In the genomic region with DNA sequence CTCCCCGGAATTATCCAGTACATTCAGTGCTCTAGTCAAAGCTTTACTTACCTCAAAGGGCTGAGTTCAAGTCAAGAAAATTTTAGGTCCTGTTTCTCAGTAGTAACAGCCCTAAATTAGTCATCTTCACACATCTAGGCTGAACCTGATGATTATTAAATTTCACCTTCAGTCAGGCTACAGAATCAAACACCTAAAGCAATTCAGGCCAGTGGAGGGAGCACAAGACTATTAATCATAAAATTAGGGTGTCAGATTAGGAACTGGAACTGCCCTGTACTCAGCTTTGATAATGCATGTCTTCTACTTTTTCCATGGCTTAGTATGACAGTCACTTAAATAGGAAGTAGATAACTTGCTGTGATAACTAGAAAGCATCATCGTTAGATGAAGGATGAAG, we compare ENCODE assay signal across 25 cellular contexts.
"Had no signal": no experiment of that assay in that cellular context is flagged by ENCODE, and none has a peak within 500 bp of the region (broad histone marks: within the 10 kb centered on the region; RNA-seq: fewer than 3 reads in every experiment).

No MANE protein-coding gene starts in this region.

- H3K36me3 Mint-ChIP-seq: activated CD8-positive, alpha-beta memory T cell treated with anti-CD3 and anti-CD28 coated beads, Interleukin-2, amount 10 ng/mL, durations not matched to agents 7 days and 5 days; natural killer cell had no signal

- H3K4me3 ChIP-seq: cardiac muscle cell, colonic mucosa, left lung, lower lobe of right lung, spleen, testis, upper lobe of right lung had no signal

- H3K9me3 ChIP-seq: colonic mucosa, left lung, lower lobe of right lung, spleen, testis, upper lobe of right lung had no signal

- H3K9me3 Mint-ChIP-seq: activated naive CD4-positive, alpha-beta T cell treated with anti-CD3 and anti-CD28 coated beads, Interleukin-2, amount 50 U/mL, for 72 hours; natural killer cell had no signal

- H3K27me3 Mint-ChIP-seq: activated CD4-positive, alpha-beta T cell treated with anti-CD3 and anti-CD28 coated beads for 36 hours; activated CD8-positive, alpha-beta memory T cell treated with anti-CD3 and anti-CD28 coated beads, Interleukin-2, amount 10 ng/mL, durations not matched to agents 7 days and 5 days had no signal

- H3K36me3 ChIP-seq: cardiac muscle cell, colonic mucosa had no signal

- H3K27me3 ChIP-seq: cardiac muscle cell, colonic mucosa, left lung, testis, upper lobe of right lung had no signal

- ATAC-seq: activated CD4-positive, alpha-beta T cell treated with anti-CD3 and anti-CD28 coated beads for 36 hours; activated CD8-positive, alpha-beta memory T cell treated with anti-CD3 and anti-CD28 coated beads, Interleukin-2, amount 10 ng/mL, durations not matched to agents 7 days and 5 days; activated CD8-positive, alpha-beta T cell treated with anti-CD3 and anti-CD28 coated beads, Interleukin-2, amount 10 ng/mL, durations not matched to agents 7 days and 5 days; activated naive CD4-positive, alpha-beta T cell treated with anti-CD3 and anti-CD28 coated beads, Interleukin-2, amount 50 U/mL, for 72 hours; left lung; lower lobe of right lung; natural killer cell; right cardiac atrium; upper lobe of right lung had no signal

- H3K4me1 ChIP-seq: colonic mucosa, left lung, lower lobe of right lung, spleen, testis, upper lobe of right lung had no signal

- H3K4me3 Mint-ChIP-seq: activated CD4-positive, alpha-beta T cell treated with anti-CD3 and anti-CD28 coated beads for 36 hours; activated CD8-positive, alpha-beta memory T cell treated with anti-CD3 and anti-CD28 coated beads, Interleukin-2, amount 10 ng/mL, durations not matched to agents 7 days and 5 days; activated CD8-positive, alpha-beta T cell treated with anti-CD3 and anti-CD28 coated beads, Interleukin-2, amount 10 ng/mL, durations not matched to agents 7 days and 5 days; natural killer cell had no signal

- DNase-seq: activated CD4-positive, alpha-beta T cell treated with anti-CD3 and anti-CD28 coated beads for 36 hours; activated CD4-positive, CD25-positive, alpha-beta regulatory T cell; activated CD8-positive, alpha-beta memory T cell treated with anti-CD3 and anti-CD28 coated beads, Interleukin-2, amount 10 ng/mL, durations not matched to agents 7 days and 5 days; activated CD8-positive, alpha-beta T cell treated with anti-CD3 and anti-CD28 coated beads, Interleukin-2, amount 10 ng/mL, durations not matched to agents 7 days and 5 days; activated naive CD4-positive, alpha-beta T cell; activated T-cell treated with anti-CD3 and anti-CD28 coated beads, Interleukin-2, amount 50 U/mL, for 48 hours; anterior cingulate cortex; cerebellar nuclear complex; colonic mucosa; effector CD8-positive, alpha-beta T cell; left lung; lower lobe of right lung; mesendoderm; natural killer cell; right cardiac atrium; spleen; stimulated activated CD4-positive, alpha-beta T cell treated with anti-CD3 and anti-CD28 coated beads, Interleukin-2, amount 100 ng/mL, for 48 hours; stimulated activated naive CD4-positive, alpha-beta T cell treated with Interleukin-2 at 50 U/mL for 16 hours; T-helper 1 cell; testis; upper lobe of right lung had no signal

- H3K4me1 Mint-ChIP-seq: activated CD4-positive, alpha-beta T cell treated with anti-CD3 and anti-CD28 coated beads for 36 hours; natural killer cell had no signal

- H3K27ac ChIP-seq: cardiac muscle cell, colonic mucosa, left lung, lower lobe of right lung, spleen, testis, upper lobe of right lung had no signal

- H3K27ac Mint-ChIP-seq: activated CD4-positive, alpha-beta T cell treated with anti-CD3 and anti-CD28 coated beads for 36 hours; activated CD8-positive, alpha-beta memory T cell treated with anti-CD3 and anti-CD28 coated beads, Interleukin-2, amount 10 ng/mL, durations not matched to agents 7 days and 5 days; activated CD8-positive, alpha-beta T cell treated with anti-CD3 and anti-CD28 coated beads, Interleukin-2, amount 10 ng/mL, durations not matched to agents 7 days and 5 days; activated naive CD4-positive, alpha-beta T cell treated with anti-CD3 and anti-CD28 coated beads, Interleukin-2, amount 50 U/mL, for 72 hours; natural killer cell had no signal

- FAIRE-seq: endometrium, frontal cortex had no signal
